22 cellular contexts compared by ENCODE assay signal in genomic region chr11:19920982-19921381, GRCh38.
DNase-seq lines count a peak whose midpoint lies in the region; ATAC-seq, FAIRE-seq and TF ChIP-seq lines count a peak whose summit lies in the region.
"Had no signal": no experiment of that assay in that cellular context is flagged by ENCODE, and none has a peak within 500 bp of the region (broad histone marks: within the 10 kb centered on the region; RNA-seq: fewer than 3 reads in every experiment).

No MANE protein-coding gene starts in this region.

- 59 to 64% methylated on average over 2 of the region's 2 CpGs for WGBS in body of pancreas, 2 donors

- H3K27me3 Mint-ChIP-seq in astrocyte (ENCODE audit: low read depth, unreplicated experiment), result no peaks in the 10 kb centered on the region
- H3K27me3 Mint-ChIP-seq in activated naive CD4-positive, alpha-beta T cell treated with anti-CD3 and anti-CD28 coated beads, Interleukin-2, amount 10 ng/mL, durations not matched to agents 7 days and 5 days, result peaks cover 4% of the 10 kb centered on the region

- H4K20me1 ChIP-seq in astrocyte (ENCODE audit: insufficient read depth, low read length), result no peaks in the 10 kb centered on the region
- H4K20me1 ChIP-seq: BLaER1 treated with 17β-estradiol and CSF1 and Interleukin-3, amounts not matched to agents 10 nM and 100 nM had no signal

- H3K4me1 ChIP-seq in astrocyte (ENCODE audit: insufficient read depth, low read length), result peaks cover 33% of the 10 kb centered on the region
- H3K4me1 ChIP-seq in body of pancreas, result peaks cover 11% of the 10 kb centered on the region
- H3K4me1 ChIP-seq: BLaER1 treated with 17β-estradiol and CSF1 and Interleukin-3, amounts not matched to agents 10 nM and 100 nM; HAP-1 had no signal

- no peak overlapping the region for H2AFZ ChIP-seq in astrocyte (ENCODE audit: low read depth, low read length)

- intact Hi-C loops in body of pancreas (cut with DNase I), result no loop called here

- FAIRE-seq in astrocyte (lab: Jason Lieb, UNC), result no peak
- FAIRE-seq: A204.1, GM12878, HTR-8/SVneo had no signal

- CTCF ChIA-PET in HEK293T (lab: Yijun Ruan, JAX), result no interaction called here
- CTCF ChIA-PET in activated naive CD4-positive, alpha-beta T cell treated with anti-CD3 and anti-CD28 coated beads, Interleukin-2, amount 10 ng/mL, durations not matched to agents 7 days and 5 days (lab: Charles Lee), result interaction anchor here (0.5 to 1.3 kb wide), 2 partner anchors 16 to 20 kb away, joined by 3 to 4 read pairs; no protein-coding TSS in a partner anchor

- H3K79me2 ChIP-seq in astrocyte (ENCODE audit: insufficient read depth, low read length), result no peaks in the 10 kb centered on the region

- no peak for ATAC-seq in body of pancreas
- ATAC-seq: GM12878 had no signal

- H3K27ac ChIP-seq in astrocyte (ENCODE audit: low read depth, low read length) (no peak overlapping the region), body of pancreas (no peak overlapping the region)
- H3K27ac ChIP-seq: BLaER1 treated with 17β-estradiol and CSF1 and Interleukin-3, amounts not matched to agents 10 nM and 100 nM; HL-60 had no signal

- no peak overlapping the region for H3K9ac ChIP-seq in astrocyte (ENCODE audit: low read length)
- H3K9ac ChIP-seq: BLaER1 treated with 17β-estradiol and CSF1 and Interleukin-3, amounts not matched to agents 10 nM and 100 nM had no signal

- H3K36me3 Mint-ChIP-seq in astrocyte (ENCODE audit: low read depth, unreplicated experiment), result peaks cover 4% of the 10 kb centered on the region
- H3K36me3 Mint-ChIP-seq in activated naive CD4-positive, alpha-beta T cell treated with anti-CD3 and anti-CD28 coated beads, Interleukin-2, amount 10 ng/mL, durations not matched to agents 7 days and 5 days, result no peaks in the 10 kb centered on the region
- H3K36me3 Mint-ChIP-seq: CD8-positive, alpha-beta memory T cell had no signal

- H3K9me3 Mint-ChIP-seq in astrocyte (ENCODE audit: unreplicated experiment), result peaks cover 4% of the 10 kb centered on the region
- no peaks in the 10 kb centered on the region for H3K9me3 Mint-ChIP-seq in activated naive CD4-positive, alpha-beta T cell treated with anti-CD3 and anti-CD28 coated beads, Interleukin-2, amount 10 ng/mL, durations not matched to agents 7 days and 5 days
- H3K9me3 Mint-ChIP-seq: CD8-positive, alpha-beta memory T cell had no signal

- H3K27me3 ChIP-seq in astrocyte (ENCODE audit: insufficient read depth, low read length), result no peaks in the 10 kb centered on the region
- no peaks in the 10 kb centered on the region for H3K27me3 ChIP-seq in body of pancreas
- H3K27me3 ChIP-seq: BLaER1 treated with 17β-estradiol and CSF1 and Interleukin-3, amounts not matched to agents 10 nM and 100 nM had no signal

- TF ChIP-seq POLR2A in body of pancreas (IDR thresholded peaks at IDR 0.05), result no peak

- H3K4me1 Mint-ChIP-seq in astrocyte (ENCODE audit: low read depth, unreplicated experiment), result peaks cover 26% of the 10 kb centered on the region
- no peaks in the 10 kb centered on the region for H3K4me1 Mint-ChIP-seq in activated naive CD4-positive, alpha-beta T cell treated with anti-CD3 and anti-CD28 coated beads, Interleukin-2, amount 10 ng/mL, durations not matched to agents 7 days and 5 days
- H3K4me1 Mint-ChIP-seq: CD8-positive, alpha-beta memory T cell; IgD-negative memory B cell had no signal

- no peak overlapping the region for H3K4me3 Mint-ChIP-seq in astrocyte (ENCODE audit: unreplicated experiment)
- H3K4me3 Mint-ChIP-seq in activated naive CD4-positive, alpha-beta T cell treated with anti-CD3 and anti-CD28 coated beads, Interleukin-2, amount 10 ng/mL, durations not matched to agents 7 days and 5 days, result no peak overlapping the region
- H3K4me3 Mint-ChIP-seq: CD8-positive, alpha-beta memory T cell; IgD-negative memory B cell had no signal

- no peak for TF ChIP-seq CTCF in astrocyte (IDR thresholded peaks at IDR 0.05; ENCODE audit: insufficient read depth, low read depth, low read length)
- TF ChIP-seq CTCF in body of pancreas (IDR thresholded peaks at IDR 0.05), result no peak

- H3K9me3 ChIP-seq in astrocyte (ENCODE audit: insufficient read depth, low read depth, low read length) (no peaks in the 10 kb centered on the region), body of pancreas (no peaks in the 10 kb centered on the region)
- H3K9me3 ChIP-seq: BLaER1 treated with 17β-estradiol and CSF1 and Interleukin-3, amounts not matched to agents 10 nM and 100 nM; HAP-1 had no signal

- no peak overlapping the region for H3K4me2 ChIP-seq in astrocyte (ENCODE audit: low read length)
- H3K4me2 ChIP-seq: BLaER1 treated with 17β-estradiol and CSF1 and Interleukin-3, amounts not matched to agents 10 nM and 100 nM had no signal

- POLR2A ChIA-PET in HEK293T (lab: Yijun Ruan, JAX), result no interaction called here

- H3K36me3 ChIP-seq in astrocyte (ENCODE audit: insufficient read depth, low read length) (no peaks in the 10 kb centered on the region), body of pancreas (replicated peaks in 1 of 2; ENCODE audit: insufficient read depth in 1 of 2, low read depth in 2 of 2) (no peaks in the 10 kb centered on the region)
- H3K36me3 ChIP-seq: BLaER1 treated with 17β-estradiol and CSF1 and Interleukin-3, amounts not matched to agents 10 nM and 100 nM; HAP-1 had no signal

- H3K27ac Mint-ChIP-seq in astrocyte (ENCODE audit: unreplicated experiment), result no peak overlapping the region
- no peak overlapping the region for H3K27ac Mint-ChIP-seq in activated naive CD4-positive, alpha-beta T cell treated with anti-CD3 and anti-CD28 coated beads, Interleukin-2, amount 10 ng/mL, durations not matched to agents 7 days and 5 days
- H3K27ac Mint-ChIP-seq: CD8-positive, alpha-beta memory T cell; IgD-negative memory B cell had no signal

- no peak for DNase-seq in HEK293T (ENCODE audit: extremely low spot score)
- peak; percentile 30 for DNase-seq in astrocyte (ENCODE audit: low read depth)
- DNase-seq in globus pallidus (ENCODE audit: low spot score), result peak; percentile 64
- peak; percentile 78 for DNase-seq in pons (ENCODE audit: low spot score)
- DNase-seq in activated naive CD4-positive, alpha-beta T cell (lab: John Stamatoyannopoulos, UW), result no peak
- DNase-seq in activated naive CD4-positive, alpha-beta T cell treated with anti-CD3 and anti-CD28 coated beads, Interleukin-2, amount 10 ng/mL, durations not matched to agents 7 days and 5 days, result no peak
- no peak for DNase-seq in body of pancreas
- DNase-seq in activated effector memory CD4-positive, alpha-beta T cell treated with Interleukin-2 at 50 U/mL for 16 hours, result no peak
- DNase-seq: CD8-positive, alpha-beta memory T cell; GDM1; Kasumi-1; NCI-H1105; NCI-H1694; NCI-H226; NCI-H526 had no signal

- H3K4me3 ChIP-seq in astrocyte (ENCODE audit: insufficient read depth, low read depth, low read length) (no peak overlapping the region), body of pancreas (no peak overlapping the region)
- H3K4me3 ChIP-seq: BLaER1 treated with 17β-estradiol and CSF1 and Interleukin-3, amounts not matched to agents 10 nM and 100 nM; GM12878; HAP-1 had no signal

TF ChIP-seq in HEK293T, 16 proteins besides CTCF, POLR2A, EP300 and RAD21:
- TF ChIP-seq, protein P1, sequence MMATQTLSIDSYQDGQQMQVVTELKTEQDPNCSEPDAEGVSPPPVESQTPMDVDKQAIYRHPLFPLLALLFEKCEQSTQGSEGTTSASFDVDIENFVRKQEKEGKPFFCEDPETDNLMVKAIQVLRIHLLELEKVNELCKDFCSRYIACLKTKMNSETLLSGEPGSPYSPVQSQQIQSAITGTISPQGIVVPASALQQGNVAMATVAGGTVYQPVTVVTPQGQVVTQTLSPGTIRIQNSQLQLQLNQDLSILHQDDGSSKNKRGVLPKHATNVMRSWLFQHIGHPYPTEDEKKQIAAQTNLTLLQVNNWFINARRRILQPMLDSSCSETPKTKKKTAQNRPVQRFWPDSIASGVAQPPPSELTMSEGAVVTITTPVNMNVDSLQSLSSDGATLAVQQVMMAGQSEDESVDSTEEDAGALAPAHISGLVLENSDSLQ (IDR thresholded peaks at IDR 0.05), result peak; percentile 12; the same call in 1 of the 2 replicates
- TF ChIP-seq HDGF (IDR thresholded peaks at IDR 0.05; ENCODE audit: borderline replicate concordance), result no peak
TF ChIP-seq in HEK293T: peak in this region for 1.

Comparison
In these comparisons a context has a peak if more than half of its experiments do, and no peak if none do; other contexts are left out.
1. DNase-seq: peak in astrocyte (single experiment), globus pallidus (single experiment) and pons (single experiment); none in HEK293T (single experiment), activated naive CD4-positive, alpha-beta T cell (0 of 4), activated naive CD4-positive, alpha-beta T cell treated with anti-CD3 and anti-CD28 coated beads, Interleukin-2, amount 10 ng/mL, durations not matched to agents 7 days and 5 days (single experiment), body of pancreas (0 of 4) and activated effector memory CD4-positive, alpha-beta T cell treated with Interleukin-2 at 50 U/mL for 16 hours (single experiment).